Comparison of ENCODE assay signal across 15 cellular contexts in the genomic region with DNA sequence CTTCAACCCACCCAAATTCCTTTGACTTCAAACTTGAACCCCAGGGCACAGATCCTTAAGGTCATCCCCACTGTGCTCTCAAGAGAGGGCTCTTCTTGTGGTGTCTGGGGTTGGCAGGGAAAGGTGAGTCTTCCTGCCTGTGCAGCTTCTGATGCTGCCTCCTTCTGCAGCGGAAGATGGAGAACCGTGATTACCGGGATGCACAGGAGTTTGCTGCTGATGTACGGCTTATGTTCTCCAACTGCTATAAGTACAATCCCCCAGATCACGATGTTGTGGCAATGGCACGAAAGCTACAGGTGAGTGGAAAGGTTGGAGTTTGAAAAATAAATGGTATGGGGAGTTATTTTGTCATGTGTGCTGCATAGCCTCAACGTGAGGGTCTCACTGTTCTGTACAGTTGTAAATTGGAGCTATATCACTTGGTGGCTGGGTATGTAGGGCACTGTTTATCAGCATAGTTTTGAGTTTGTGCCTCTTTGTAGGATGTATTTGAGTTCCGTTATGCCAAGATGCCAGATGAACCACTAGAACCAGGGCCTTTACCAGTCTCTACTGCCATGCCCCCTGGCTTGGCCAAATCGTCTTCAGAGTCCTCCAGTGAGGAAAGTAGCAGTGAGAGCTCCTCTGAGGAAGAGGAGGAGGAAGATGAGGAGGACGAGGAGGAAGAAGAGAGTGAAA. TPM values are rescaled to one million over a fixed set of nuclear protein-coding genes. Genes with fewer than 3 reads are reported as not detected.
A peak's percentile ranks its signal among the peaks of the same experiment; 100 is the strongest.
DNase-seq lines count a peak whose midpoint lies in the region; ATAC-seq and TF ChIP-seq lines count a peak whose summit lies in the region.
"Had no signal": no experiment of that assay in that cellular context is flagged by ENCODE, and none has a peak within 500 bp of the region (broad histone marks: within the 10 kb centered on the region; RNA-seq: fewer than 3 reads in every experiment).

No MANE protein-coding gene starts in this region.

- H3K9me3 Mint-ChIP-seq in activated naive CD4-positive, alpha-beta T cell treated with anti-CD3 and anti-CD28 coated beads, Interleukin-2, amount 10 ng/mL, durations not matched to agents 7 days and 5 days, result no peaks in the 10 kb centered on the region
- H3K9me3 Mint-ChIP-seq in activated CD4-positive, alpha-beta memory T cell treated with anti-CD3 and anti-CD28 coated beads for 36 hours, result no peaks in the 10 kb centered on the region

- ATAC-seq in GM21447 (IDR thresholded peaks at IDR 0.05; ENCODE audit: unreplicated experiment), result no peak
- no peak for ATAC-seq in GM18861 (IDR thresholded peaks at IDR 0.05; ENCODE audit: unreplicated experiment)
- no peak for ATAC-seq in GM19324 (IDR thresholded peaks at IDR 0.05; ENCODE audit: low FRiP score, unreplicated experiment)
- ATAC-seq: HCT116 had no signal

- DNase-seq in activated naive CD4-positive, alpha-beta T cell treated with anti-CD3 and anti-CD28 coated beads, Interleukin-2, amount 10 ng/mL, durations not matched to agents 7 days and 5 days, result no peak
- DNase-seq in activated naive CD4-positive, alpha-beta T cell treated with Interleukin-2 at 50 U/mL for 16 hours, result no peak
- no peak for DNase-seq in activated CD4-positive, alpha-beta memory T cell treated with anti-CD3 and anti-CD28 coated beads for 36 hours
- DNase-seq in fibroblast of the aortic adventitia (ENCODE audit: low read depth) (no peak), thyroid gland (no peak)
- DNase-seq: BE2C, MG63 had no signal

- 74 to 83% methylated on average over 10 of the region's 10 CpGs for WGBS in thyroid gland, 2 donors

- peak overlapping the region in 2 of 3 donors; percentile 14 to 30 for H3K27ac ChIP-seq in thyroid gland
- H3K27ac ChIP-seq: SJSA1 had no signal

- H3K4me1 ChIP-seq in thyroid gland, result peaks cover 36 to 44% of the 10 kb centered on the region in 2 donors
- H3K4me1 ChIP-seq: BE2C had no signal

- no peaks in the 10 kb centered on the region for H3K9me3 ChIP-seq in thyroid gland
- H3K9me3 ChIP-seq: BE2C, MG63, SJSA1 had no signal

- peak overlapping the region; percentile 50 for H3K27ac Mint-ChIP-seq in activated naive CD4-positive, alpha-beta T cell treated with anti-CD3 and anti-CD28 coated beads, Interleukin-2, amount 10 ng/mL, durations not matched to agents 7 days and 5 days
- peak overlapping the region; percentile 80 for H3K27ac Mint-ChIP-seq in activated CD4-positive, alpha-beta memory T cell treated with anti-CD3 and anti-CD28 coated beads for 36 hours

- H3K4me3 ChIP-seq in fibroblast of the aortic adventitia (ENCODE audit: low read depth, low read length) (peak overlapping the region; percentile 28), thyroid gland (replicated peaks in 1 of 3) (no peak overlapping the region)
- H3K4me3 ChIP-seq: MG63, SJSA1 had no signal

- intact Hi-C loops in activated CD4-positive, alpha-beta memory T cell treated with anti-CD3 and anti-CD28 coated beads for 36 hours (cut with micrococcal nuclease), result loop anchor here (10.0 kb wide), 1 partner anchor 1003 kb away; the partner anchor contains the start of gene DXO
- intact Hi-C loops in thyroid gland (cut with DNase I), result no loop called here

- H3K4me1 Mint-ChIP-seq in activated naive CD4-positive, alpha-beta T cell treated with anti-CD3 and anti-CD28 coated beads, Interleukin-2, amount 10 ng/mL, durations not matched to agents 7 days and 5 days, result peaks cover 47% of the 10 kb centered on the region
- H3K4me1 Mint-ChIP-seq in activated CD4-positive, alpha-beta memory T cell treated with anti-CD3 and anti-CD28 coated beads for 36 hours (ENCODE audit: low read depth), result peaks cover 46% of the 10 kb centered on the region

- CTCF ChIA-PET in activated naive CD4-positive, alpha-beta T cell treated with anti-CD3 and anti-CD28 coated beads, Interleukin-2, amount 10 ng/mL, durations not matched to agents 7 days and 5 days (lab: Charles Lee), result interaction anchor here (1.2 to 4.2 kb wide), 3 partner anchors 23 to 139 kb away, joined by 4 to 16 read pairs (median 5); partner anchors contain the start of gene TAP2
- CTCF ChIA-PET in activated CD4-positive, alpha-beta memory T cell treated with anti-CD3 and anti-CD28 coated beads for 36 hours (lab: Charles Lee), result interaction anchor here (0.9 to 16.8 kb wide), 6 partner anchors 7 to 139 kb away, joined by 3 to 267 read pairs (median 12); partner anchors contain the start of genes HLA-DMA and TAP2

- H3K36me3 Mint-ChIP-seq in activated naive CD4-positive, alpha-beta T cell treated with anti-CD3 and anti-CD28 coated beads, Interleukin-2, amount 10 ng/mL, durations not matched to agents 7 days and 5 days, result peaks cover 91% of the 10 kb centered on the region
- H3K36me3 Mint-ChIP-seq in activated CD4-positive, alpha-beta memory T cell treated with anti-CD3 and anti-CD28 coated beads for 36 hours, result peaks cover 90% of the 10 kb centered on the region

- H3K27me3 ChIP-seq in thyroid gland, result no peaks in the 10 kb centered on the region
- H3K27me3 ChIP-seq: BE2C, MG63, SJSA1 had no signal

- H3K27me3 Mint-ChIP-seq in activated naive CD4-positive, alpha-beta T cell treated with anti-CD3 and anti-CD28 coated beads, Interleukin-2, amount 10 ng/mL, durations not matched to agents 7 days and 5 days, result peaks cover 1% of the 10 kb centered on the region
- H3K27me3 Mint-ChIP-seq in activated CD4-positive, alpha-beta memory T cell treated with anti-CD3 and anti-CD28 coated beads for 36 hours, result no peaks in the 10 kb centered on the region

- POLR2A ChIA-PET in activated CD4-positive, alpha-beta memory T cell treated with anti-CD3 and anti-CD28 coated beads for 36 hours (lab: Charles Lee), result interaction anchor here (0.5 to 1.5 kb wide), 5 partner anchors 9 to 309 kb away, joined by 3 to 4 read pairs (median 3); partner anchors contain the start of genes BRD2 and TAP2

- TF ChIP-seq CTCF in fibroblast of the aortic adventitia (IDR thresholded peaks at IDR 0.05; ENCODE audit: insufficient read depth, low read length), result no peak
- TF ChIP-seq CTCF in thyroid gland (IDR thresholded peaks at IDR 0.05), result no peak

- no peak for TF ChIP-seq POLR2A in thyroid gland (IDR thresholded peaks at IDR 0.05)

- no peak overlapping the region for H3K4me3 Mint-ChIP-seq in activated naive CD4-positive, alpha-beta T cell treated with anti-CD3 and anti-CD28 coated beads, Interleukin-2, amount 10 ng/mL, durations not matched to agents 7 days and 5 days
- H3K4me3 Mint-ChIP-seq in activated CD4-positive, alpha-beta memory T cell treated with anti-CD3 and anti-CD28 coated beads for 36 hours, result peak overlapping the region; percentile 1

- peaks cover 86 to 95% of the 10 kb centered on the region in 2 donors for H3K36me3 ChIP-seq in thyroid gland

RNA-seq across cellular contexts. Expression of gene BRD2, which starts 9.0 kb away (rescaled TPM):
- 100 to 1,000 TPM; 168 to 190 TPM for total RNA-seq in activated CD4-positive, alpha-beta memory T cell treated with anti-CD3 and anti-CD28 coated beads for 36 hours
- total RNA-seq in fibroblast of the aortic adventitia (ENCODE audit: low replicate concordance) (145 and 157 TPM in 2 replicates), thyroid gland (100 to 1,000 TPM; 206 to 282 (median 238) TPM)

RNA-seq across cellular contexts. Expression of gene HLA-DMA, which starts 24.5 kb away (rescaled TPM):
- total RNA-seq in activated CD4-positive, alpha-beta memory T cell treated with anti-CD3 and anti-CD28 coated beads for 36 hours, result 10 to 100 TPM in 1 of 2 experiments, 1 to 10 TPM in 1; 9.6 to 10.2 TPM
- total RNA-seq in fibroblast of the aortic adventitia (ENCODE audit: low replicate concordance) (1.6 and 2.1 TPM in 2 replicates), thyroid gland (10 to 100 TPM; 10.7 to 41.5 (median 27.3) TPM)

RNA-seq across cellular contexts. Expression of gene HLA-DOA, which starts 32.0 kb away (rescaled TPM):
- under 1 TPM; 0.53 to 0.55 TPM for total RNA-seq in activated CD4-positive, alpha-beta memory T cell treated with anti-CD3 and anti-CD28 coated beads for 36 hours
- not detected in 2 replicates for total RNA-seq in fibroblast of the aortic adventitia (ENCODE audit: low replicate concordance)
- 10 to 100 TPM in 3 of 4 donors, 1 to 10 TPM in 1; 2.0 to 85.9 (median 20.3) TPM for total RNA-seq in thyroid gland
- total RNA-seq: bronchial epithelial cell, myocyte, NCI-H460, SJSA1 had no signal

RNA-seq across cellular contexts. Expression of gene HLA-DMB, which starts 36.6 kb away (rescaled TPM):
- total RNA-seq in activated CD4-positive, alpha-beta memory T cell treated with anti-CD3 and anti-CD28 coated beads for 36 hours, result 1 to 10 TPM; 1.6 to 1.9 TPM
- total RNA-seq in fibroblast of the aortic adventitia (ENCODE audit: low replicate concordance) (0.09 TPM in 1 of 2 replicates, not detected in the other), thyroid gland (10 to 100 TPM; 34.7 to 82.9 (median 51.3) TPM)
- total RNA-seq: myocyte, NCI-H460, SJSA1 had no signal
